In the genomic region with DNA sequence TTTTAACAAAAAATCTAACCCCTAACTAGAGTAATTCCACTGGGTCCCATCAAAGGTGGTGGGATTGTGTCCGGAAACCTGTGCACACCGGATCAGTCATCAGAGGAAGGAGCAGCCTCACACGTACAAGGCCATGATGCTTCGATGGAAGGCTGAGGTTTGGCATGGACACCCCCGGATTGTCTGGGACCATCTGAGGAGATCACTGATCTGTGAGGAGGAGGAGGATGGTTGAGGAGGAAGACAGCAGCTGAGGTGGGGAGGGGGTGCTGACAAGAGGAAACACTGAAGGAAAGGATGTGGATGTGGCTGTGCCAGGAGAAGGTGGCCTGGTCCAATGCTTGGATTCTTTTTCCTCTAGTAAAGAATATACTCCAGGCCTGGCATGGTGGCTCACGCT, we compare ENCODE assay signal across 7 cellular contexts. TPM values are rescaled to one million over a fixed set of nuclear protein-coding genes. Genes with fewer than 3 reads are reported as not detected.
"Had no signal": no experiment of that assay in that cellular context is flagged by ENCODE, and none has a peak within 500 bp of the region (broad histone marks: within the 10 kb centered on the region; RNA-seq: fewer than 3 reads in every experiment).

No MANE protein-coding gene starts in this region.

- H2AFZ ChIP-seq: GM23338 had no signal

- H3K4me3 ChIP-seq: GM23338, HAP-1 had no signal

- H3K4me2 ChIP-seq: GM23338 had no signal

- H3K9me3 ChIP-seq: HAP-1 had no signal

- H3K4me3 Mint-ChIP-seq: GM23338, HFFc6, IgD-negative memory B cell had no signal

- H3K4me1 Mint-ChIP-seq: IgD-negative memory B cell had no signal

- H3K4me1 ChIP-seq: HAP-1 had no signal

- DNase-seq: HFFc6, KBM-7 had no signal

- H3K27ac Mint-ChIP-seq: GM23338, HFFc6 had no signal

- H3K9me3 Mint-ChIP-seq: GM23338, HFFc6, IgD-negative memory B cell had no signal

- ATAC-seq: GM23338, HCT116 had no signal

RNA-seq across cellular contexts. Expression of a gene that starts 41.3 kb away (rescaled TPM):
- total RNA-seq: HT-29 had no signal
- polyA plus RNA-seq: IgD-negative memory B cell had no signal
